In the genomic region with DNA sequence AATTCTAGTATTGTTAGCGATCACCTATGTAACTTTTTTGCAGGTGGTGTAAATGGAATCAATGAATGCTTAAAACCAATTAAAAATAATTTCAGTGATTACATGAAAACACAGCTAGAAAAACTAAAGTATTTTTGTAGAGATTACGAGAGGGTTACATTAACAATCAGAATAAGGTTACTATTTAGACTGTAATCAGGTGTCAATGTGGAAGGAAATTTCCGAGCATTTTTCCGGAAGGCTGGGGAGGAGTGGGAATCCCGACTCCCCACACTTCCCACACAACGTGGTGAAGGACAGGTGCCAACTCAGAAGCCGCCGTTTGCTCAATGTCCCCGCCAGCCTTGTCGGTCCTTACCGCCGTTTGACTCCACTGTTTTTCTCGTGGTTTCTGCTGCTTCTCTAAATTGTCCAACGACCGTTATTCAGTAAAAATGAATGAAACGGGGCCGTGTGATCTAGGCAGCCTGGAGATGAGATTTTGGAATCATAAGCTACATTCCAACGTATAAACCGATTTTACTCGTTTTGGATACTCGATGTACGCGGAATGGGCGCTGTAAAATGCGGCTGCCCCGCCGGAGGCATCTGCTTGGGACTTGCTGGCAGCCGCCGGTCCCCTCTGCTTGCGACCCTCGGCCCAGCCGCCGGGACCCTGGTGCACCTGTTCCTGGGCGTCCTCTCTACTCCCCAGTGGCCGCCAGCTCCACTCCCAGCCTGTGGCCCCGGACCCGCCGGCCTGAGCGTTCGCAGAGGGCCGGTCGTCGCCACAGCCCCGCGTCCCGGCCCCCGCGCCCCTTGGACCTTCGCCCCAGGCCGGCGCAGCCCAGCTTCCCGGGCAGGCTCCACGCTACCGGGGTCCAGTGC, we compare ENCODE assay signal across 9 cellular contexts. TPM values are rescaled to one million over a fixed set of nuclear protein-coding genes. Genes with fewer than 3 reads are reported as not detected.
DNase-seq lines count a peak whose midpoint lies in the region; ATAC-seq, FAIRE-seq and TF ChIP-seq lines count a peak whose summit lies in the region.
"Not testable (repeated sequence)": the region's sequence is repeated elsewhere in the genome, so short reads cannot be mapped to it uniquely, and the experiment has no call there.
"Had no signal": no experiment of that assay in that cellular context is flagged by ENCODE, and none has a peak within 500 bp of the region (broad histone marks: within the 10 kb centered on the region; RNA-seq: fewer than 3 reads in every experiment).

No MANE protein-coding gene starts in this region.

- not testable (repeated sequence) for H3K27ac Mint-ChIP-seq in GM23338; activated CD4-positive, alpha-beta memory T cell treated with anti-CD3 and anti-CD28 coated beads for 36 hours; natural killer cell

- H3K27me3 ChIP-seq in GM23338 (ENCODE audit: insufficient read depth) (peaks cover 100% of the 10 kb centered on the region), left ventricle myocardium inferior (ENCODE audit: low read depth) (peaks cover 100% of the 10 kb centered on the region)
- not testable (repeated sequence) for H3K27me3 ChIP-seq in GM12878 (replicated peaks in 1 of 2; ENCODE audit: control insufficient read depth in 2 of 2, insufficient read depth in 2 of 2, low read length in 1 of 2)

- not testable (repeated sequence) for TF ChIP-seq CTCF in A549 (IDR thresholded peaks at IDR 0.05); GM23338 (conservative IDR thresholded peaks at IDR 0.05; ENCODE audit: low read depth in 2 of 2); GM12878 (IDR thresholded peaks at IDR 0.05 in 2 of 3, conservative IDR thresholded peaks at IDR 0.05 in 1 of 3; ENCODE audit: control insufficient read depth in 2 of 3, extremely low read depth in 1 of 3, insufficient read depth in 1 of 3, low read depth in 3 of 3, low read length in 3 of 3); left ventricle myocardium inferior (IDR thresholded peaks at IDR 0.05; ENCODE audit: borderline replicate concordance); natural killer cell (IDR thresholded peaks at IDR 0.05)

- not testable (repeated sequence) for TF ChIP-seq RAD21 in A549 (conservative IDR thresholded peaks at IDR 0.05 in 1 of 2, IDR thresholded peaks at IDR 0.05 in 1 of 2); GM12878 (IDR thresholded peaks at IDR 0.05; ENCODE audit: insufficient read depth, low read depth, low read length)

- not testable (repeated sequence) for H3K36me3 Mint-ChIP-seq in GM23338 (ENCODE audit: low read depth); activated CD4-positive, alpha-beta memory T cell treated with anti-CD3 and anti-CD28 coated beads for 36 hours; natural killer cell

- CTCF ChIA-PET in A549 (lab: Yijun Ruan, JAX); activated CD4-positive, alpha-beta memory T cell treated with anti-CD3 and anti-CD28 coated beads for 36 hours (lab: Charles Lee); GM12878 (lab: Yijun Ruan, JAX): not testable (repeated sequence)

- H3K4me3 Mint-ChIP-seq in GM23338 = peak overlapping the region; percentile 27; the same call in 1 of the 3 replicates
- H3K4me3 Mint-ChIP-seq in activated CD4-positive, alpha-beta memory T cell treated with anti-CD3 and anti-CD28 coated beads for 36 hours = peak overlapping the region; percentile 16
- H3K4me3 Mint-ChIP-seq in natural killer cell = peak overlapping the region; percentile 52

- not testable (repeated sequence) for TF ChIP-seq EP300 in A549 (IDR thresholded peaks at IDR 0.05); GM12878 (IDR thresholded peaks at IDR 0.05; ENCODE audit: borderline replicate concordance in 1 of 2, control insufficient read depth in 1 of 2, low read depth in 2 of 2, low read length in 2 of 2)

- POLR2A ChIA-PET in A549 (lab: Yijun Ruan, JAX); activated CD4-positive, alpha-beta memory T cell treated with anti-CD3 and anti-CD28 coated beads for 36 hours (lab: Charles Lee); GM12878 (lab: Charles Lee): not testable (repeated sequence)

- intact Hi-C loops in activated CD4-positive, alpha-beta memory T cell treated with anti-CD3 and anti-CD28 coated beads for 36 hours (cut with micrococcal nuclease); GM12878 (cut with micrococcal nuclease; ENCODE audit: unreplicated experiment); left ventricle myocardium inferior (cut with micrococcal nuclease); natural killer cell (cut with micrococcal nuclease): not testable (repeated sequence)

- not testable (repeated sequence) for H3K79me2 ChIP-seq in GM23338 (replicated peaks; ENCODE audit: insufficient read depth); GM12878 (ENCODE audit: control insufficient read depth, insufficient read depth, low read length)

- not testable (repeated sequence) for H3K36me3 ChIP-seq in GM23338 (ENCODE audit: insufficient read depth); GM12878 (ENCODE audit: control insufficient read depth in 2 of 2, insufficient read depth in 2 of 2, low read length in 1 of 2); left ventricle myocardium inferior

- ATAC-seq in A549, GM23338, GM12878: not testable (repeated sequence)
- ATAC-seq in natural killer cell = peak in 1 of 3 donors; percentile 4

- H3K9me3 ChIP-seq in A549; GM12878 (replicated peaks; ENCODE audit: control insufficient read depth, insufficient read depth, low read length); left ventricle myocardium inferior (replicated peaks): not testable (repeated sequence)

- BruUV-seq in GM12878 (replicated peaks; lab: Mats Ljungman, UMichigan) = not testable (repeated sequence)

- H3K9me3 Mint-ChIP-seq in GM23338; activated CD4-positive, alpha-beta memory T cell treated with anti-CD3 and anti-CD28 coated beads for 36 hours; natural killer cell: not testable (repeated sequence)

- not testable (repeated sequence) for H4K20me1 ChIP-seq in GM23338 (replicated peaks; ENCODE audit: insufficient read depth); GM12878 (ENCODE audit: control insufficient read depth, insufficient read depth)

- H3K9me2 ChIP-seq in GM23338 (ENCODE audit: insufficient read depth) = not testable (repeated sequence)

- RAD21 ChIA-PET in GM12878 (lab: Charles Lee; ENCODE audit: unreplicated experiment) = not testable (repeated sequence)

- WGBS in A549 (ENCODE audit: missing lambda C conversion rate) = 25% methylated on average over 24 of the region's 54 CpGs
- 21% methylated on average over 22 of the region's 54 CpGs for WGBS in GM12878 (ENCODE audit: insufficient coverage, insufficient replicate concordance, low lambda C conversion rate, missing lambda C conversion rate)

- not testable (repeated sequence) for H3K27ac ChIP-seq in A549; GM23338 (ENCODE audit: low read depth); GM12878 (ENCODE audit: control insufficient read depth, insufficient read depth)
- H3K27ac ChIP-seq in left ventricle myocardium inferior (replicated peaks) = peak overlapping the region; percentile 51

- H3K4me1 Mint-ChIP-seq in GM23338 = peaks cover 16% of the 10 kb centered on the region
- peaks cover 15% of the 10 kb centered on the region for H3K4me1 Mint-ChIP-seq in activated CD4-positive, alpha-beta memory T cell treated with anti-CD3 and anti-CD28 coated beads for 36 hours (ENCODE audit: low read depth)
- H3K4me1 Mint-ChIP-seq in natural killer cell = peaks cover 8 to 12% of the 10 kb centered on the region in 2 donors

- FAIRE-seq in A549 (lab: Jason Lieb, UNC); GM12878 (lab: Jason Lieb, UNC): not testable (repeated sequence)

- DNase-seq in A549 (ENCODE audit: low read depth in 1 of 2, low spot score in 1 of 2); GM23338 (ENCODE audit: low spot score); GM12878 (ENCODE audit: low read depth, low spot score); left ventricle myocardium inferior; natural killer cell: not testable (repeated sequence)
- peak; percentile 28 for DNase-seq in NCI-H69 (lab: John Stamatoyannopoulos, UW)
- DNase-seq in activated CD4-positive, alpha-beta memory T cell treated with anti-CD3 and anti-CD28 coated beads for 36 hours = peak; percentile 15
- DNase-seq in stimulated activated CD4-positive, alpha-beta T cell treated with anti-CD3 and anti-CD28 coated beads, Interleukin-15, amount 100 ng/mL, for 24 hours = peak; percentile 6

- H3K4me1 ChIP-seq in A549; GM23338 (ENCODE audit: insufficient read depth); GM12878 (ENCODE audit: control insufficient read depth, insufficient read depth, low read length): not testable (repeated sequence)
- H3K4me1 ChIP-seq in left ventricle myocardium inferior = peaks cover 23% of the 10 kb centered on the region

- H3K4me3 ChIP-seq in A549 = not testable (repeated sequence)
- H3K4me3 ChIP-seq in GM23338 (peak overlapping the region; percentile 55), GM12878 (peak overlapping the region; percentile 70), left ventricle myocardium inferior (peak overlapping the region; percentile 65)

- not testable (repeated sequence) for H2AFZ ChIP-seq in GM23338; GM12878 (ENCODE audit: control insufficient read depth, low read depth, low read length)

- not testable (repeated sequence) for TF ChIP-seq POLR2A in A549 (IDR thresholded peaks at IDR 0.05; ENCODE audit: low read length); GM12878 (IDR thresholded peaks at IDR 0.05; ENCODE audit: low read depth, low read length)

- H3K4me2 ChIP-seq in A549 (peak overlapping the region; percentile 96; the same call in 2 of the 3 replicates), GM23338 (peak overlapping the region; percentile 79), GM12878 (ENCODE audit: control insufficient read depth, insufficient read depth) (peak overlapping the region; percentile 71; the same call in 1 of the 2 replicates)

- peaks cover 80% of the 10 kb centered on the region for H3K27me3 Mint-ChIP-seq in GM23338 (ENCODE audit: insufficient read depth, low read depth, poor library complexity)
- peaks cover 33% of the 10 kb centered on the region for H3K27me3 Mint-ChIP-seq in activated CD4-positive, alpha-beta memory T cell treated with anti-CD3 and anti-CD28 coated beads for 36 hours
- H3K27me3 Mint-ChIP-seq in natural killer cell (ENCODE audit: low read depth in 2 of 2) = peaks cover 24 to 25% of the 10 kb centered on the region in 2 donors

- in situ Hi-C loops in GM12878 (cut with MboI) = not testable (repeated sequence)

- SMC1A ChIA-PET in GM12878 (lab: Charles Lee; ENCODE audit: uncharacterized antibody, unreplicated experiment) = not testable (repeated sequence)

- not testable (repeated sequence) for H3F3A ChIP-seq in GM23338 (replicated peaks; ENCODE audit: low read depth)

- not testable (repeated sequence) for H3K9ac ChIP-seq in GM12878 (ENCODE audit: control insufficient read depth, insufficient read depth, low read length)

RNA-seq across cellular contexts. Expression of gene FOXD4, which starts 5.4 kb away (rescaled TPM):
- 0.33 and 0.35 TPM in 2 replicates for polyA plus RNA-seq in A549 (2011; rRNA removed)
- 0.45 and 0.60 TPM in 2 replicates for polyA plus RNA-seq in A549 (2012; cell fraction: cytosol; rRNA removed)
- polyA plus RNA-seq in A549 (2012; cell fraction: nucleus; rRNA removed) = 1.8 and 1.9 TPM in 2 replicates
- 0.45 to 0.50 TPM (median 0.49 TPM) in 3 replicates for polyA plus RNA-seq in A549 (2017; fragmentation: RNase III; extraction: RNeasy Plus Mini Kit Qiagen cat#74134 plus additional on column Dnase treatment)
- polyA minus RNA-seq in A549 (2011; rRNA and poly(A)+ RNA removed) = 0.12 TPM in 1 of 2 replicates, not detected in the other
- total RNA-seq in GM23338 (2014; rRNA removed; shearing (Covaris generic)) = 0.31 TPM in 1 of 2 replicates, not detected in the other
- not detected in 2 replicates for polyA plus RNA-seq in GM23338 (2016; fragmentation: Nextera tagmentation; extraction: Ambion mirVana)
- not detected for total RNA-seq in activated CD4-positive, alpha-beta memory T cell treated with anti-CD3 and anti-CD28 coated beads for 36 hours
- 1.7 and 2.0 TPM in 2 replicates for total RNA-seq in GM12878 (2013; cell fraction: nucleolus; rRNA removed)
- total RNA-seq in GM12878 (2014; rRNA removed) = 0.34 and 0.54 TPM in 2 replicates
- total RNA-seq in GM12878 (2014; rRNA removed; fragmentation: Illumina TruSeq; extraction: Trizol) = 0.09 and 0.14 TPM in 2 replicates
- total RNA-seq in GM12878 (2021) = 0.24 TPM in 1 of 2 replicates, not detected in the other
- polyA plus RNA-seq in GM12878 (2011; ENCODE audit: low read depth) = not detected
- 0.22 and 0.26 TPM in 2 replicates for polyA plus RNA-seq in GM12878 (2011; rRNA removed)
- polyA plus RNA-seq in GM12878 (2011; cell fraction: cytosol; rRNA removed) = 0.21 and 0.37 TPM in 2 replicates
- 1.4 and 1.6 TPM in 2 replicates for polyA plus RNA-seq in GM12878 (2011; cell fraction: nucleus; rRNA removed)
- not detected in 2 replicates for polyA plus RNA-seq in GM12878 (2012)
- 0.13 TPM in 1 of 2 replicates, not detected in the other for polyA plus RNA-seq in GM12878 (2014; fragmentation: Illumina TruSeq; extraction: Trizol)
- not detected for polyA plus RNA-seq in GM12878 (2014; fragmentation: Nextera tagmentation; extraction: Ambion mirVana)
- 0.10 and 0.26 TPM in 2 replicates for polyA plus RNA-seq in GM12878 (2014; rRNA removed)
- under 1 TPM in 1 of 2 experiments, not detected in 1; 0.13 TPM for polyA plus RNA-seq in GM12878 (2016; fragmentation: Nextera tagmentation; extraction: Ambion mirVana)
- polyA minus RNA-seq in GM12878 (2011; rRNA and poly(A)+ RNA removed) = 0.44 and 0.62 TPM in 2 replicates
- not detected in 2 replicates for polyA minus RNA-seq in GM12878 (2011; cell fraction: cytosol; rRNA and poly(A)+ RNA removed)
- 1.2 and 2.6 TPM in 2 replicates for polyA minus RNA-seq in GM12878 (2011; cell fraction: nucleus; rRNA and poly(A)+ RNA removed)
- 0.11 TPM for total RNA-seq in left ventricle myocardium inferior
- total RNA-seq in natural killer cell = not detected
- total RNA-seq: right lobe of liver had no signal
